In genomic region chr19:3612901-3613741, GRCh38 we compare ENCODE assay signal across 1 cellular context.
TF ChIP-seq lines count a peak whose summit lies in the region.

No MANE protein-coding gene starts in this region.

TF ChIP-seq in HepG2, 621 proteins besides CTCF, POLR2A, EP300 and RAD21:
- TF ChIP-seq CREBL2 (CRISPR knock-in tag; IDR thresholded peaks at IDR 0.05; ENCODE audit: borderline replicate concordance), result no peak
- TF ChIP-seq AGO2 (optimal IDR thresholded peaks at IDR 0.05; ENCODE audit: low read depth, low read length), result peak; percentile 33
- peak; percentile 40; the same call in 1 of the 2 replicates for TF ChIP-seq RBFOX2 (IDR thresholded peaks at IDR 0.05; ENCODE audit: low read depth, low read length)
- TF ChIP-seq ETV6 (CRISPR knock-in tag; conservative IDR thresholded peaks at IDR 0.05), result no peak
